ENCODE assay signal across 28 cellular contexts in the genomic region with DNA sequence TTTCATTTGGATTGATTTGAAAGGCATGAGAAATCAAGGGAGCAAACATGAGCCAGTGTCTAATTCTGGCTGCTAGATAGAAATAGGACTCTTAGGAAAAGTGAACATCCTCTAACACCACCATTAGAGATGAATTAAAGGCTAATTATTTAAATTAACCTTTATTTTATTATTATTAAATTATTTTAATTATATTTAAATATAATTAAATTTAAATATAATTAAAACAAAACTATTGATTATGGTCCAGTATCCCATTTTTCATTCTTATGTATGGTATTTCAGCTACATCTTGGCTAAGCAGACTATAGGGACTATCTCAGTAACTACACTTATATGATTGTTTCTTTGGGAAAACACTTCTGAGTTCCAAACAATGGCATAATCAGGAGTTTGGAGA.
DNase-seq lines count a peak whose midpoint lies in the region; ATAC-seq, FAIRE-seq and TF ChIP-seq lines count a peak whose summit lies in the region.
"Had no signal": no experiment of that assay in that cellular context is flagged by ENCODE, and none has a peak within 500 bp of the region (broad histone marks: within the 10 kb centered on the region; RNA-seq: fewer than 3 reads in every experiment).

No MANE protein-coding gene starts in this region.

- H3K9me3 Mint-ChIP-seq in WTC11 = peaks cover 6% of the 10 kb centered on the region
- H3K9me3 Mint-ChIP-seq in T-cell = peaks cover 0 to 14% (median 6%) of the 10 kb centered on the region in 3 donors

- H3K4me3 Mint-ChIP-seq in WTC11 = no peak overlapping the region
- H3K4me3 Mint-ChIP-seq in T-cell = no peak overlapping the region
- H3K4me3 Mint-ChIP-seq: B cell; CD14-positive monocyte; CD4-positive, alpha-beta memory T cell; CD4-positive, alpha-beta T cell; CD4-positive, CD25-positive, alpha-beta regulatory T cell; CD8-positive, alpha-beta memory T cell; CD8-positive, alpha-beta T cell had no signal

- CTCF ChIA-PET in WTC11 (lab: Charles Lee) (no interaction called here), T-cell (lab: Charles Lee) (no interaction called here)

- H3K27ac Mint-ChIP-seq in WTC11 (no peak overlapping the region), T-cell (no peak overlapping the region)
- H3K27ac Mint-ChIP-seq: B cell; CD14-positive monocyte; CD4-positive, alpha-beta memory T cell; CD4-positive, alpha-beta T cell; CD4-positive, CD25-positive, alpha-beta regulatory T cell; CD8-positive, alpha-beta memory T cell; CD8-positive, alpha-beta T cell had no signal

- DNase-seq in WTC11 (ENCODE audit: low spot score) (no peak), T-cell (no peak), AG20443 (ENCODE audit: low spot score) (no peak)
- DNase-seq: 8988T; ACHN; AML-193; BE2C; C1 segment of cervical spinal cord; Caco-2; Calu3; CD4-positive, alpha-beta memory T cell; CD4-positive, alpha-beta T cell; CD4-positive, CD25-positive, alpha-beta regulatory T cell; CD8-positive, alpha-beta memory T cell; CD8-positive, alpha-beta T cell; COR-L47; DMS 273 treated with DMSO at 0.1 percent for 48 hours; DMS153; DMS53; DMS79; DMS79 treated with DMSO at 0.1 percent for 48 hours; DND-41; EL had no signal

- POLR2A ChIA-PET in WTC11 (lab: Charles Lee) (no interaction called here), T-cell (lab: Charles Lee) (no interaction called here)

- TF ChIP-seq CTCF in WTC11 (IDR thresholded peaks at IDR 0.05) = no peak

- no peaks in the 10 kb centered on the region for H3K4me1 Mint-ChIP-seq in WTC11
- no peaks in the 10 kb centered on the region for H3K4me1 Mint-ChIP-seq in T-cell
- H3K4me1 Mint-ChIP-seq: B cell; CD14-positive monocyte; CD4-positive, alpha-beta memory T cell; CD8-positive, alpha-beta memory T cell had no signal

- ATAC-seq in WTC11 (no peak), T-cell (replicated peaks in 1 of 4) (no peak)
- ATAC-seq: A549; CD8-positive, alpha-beta T cell had no signal

- H3K36me3 Mint-ChIP-seq in WTC11 (peaks cover 2% of the 10 kb centered on the region; the same call in 1 of the 2 replicates), T-cell (no peaks in the 10 kb centered on the region)
- H3K36me3 Mint-ChIP-seq: CD14-positive monocyte; CD4-positive, alpha-beta memory T cell; CD4-positive, CD25-positive, alpha-beta regulatory T cell; CD8-positive, alpha-beta memory T cell; CD8-positive, alpha-beta T cell had no signal

- no peaks in the 10 kb centered on the region for H3K27me3 Mint-ChIP-seq in WTC11 (ENCODE audit: low read depth)
- H3K27me3 Mint-ChIP-seq in T-cell = no peaks in the 10 kb centered on the region
- H3K27me3 Mint-ChIP-seq: B cell; CD4-positive, alpha-beta memory T cell; CD4-positive, alpha-beta T cell; CD4-positive, CD25-positive, alpha-beta regulatory T cell; CD8-positive, alpha-beta memory T cell had no signal

- peak; percentile 49 for FAIRE-seq in A204.1 (lab: Jason Lieb, UNC)
- FAIRE-seq: A549, D721Med had no signal

TF ChIP-seq in WTC11, 78 proteins besides CTCF, POLR2A, EP300 and RAD21:
- TF ChIP-seq NR3C1 (CRISPR knock-in tag; conservative IDR thresholded peaks at IDR 0.05; ENCODE audit: low read depth) (no peak), HMGA2 (CRISPR knock-in tag; IDR thresholded peaks at IDR 0.05) (peak; percentile 96)
